In genomic region chr7:123555484-123555883, GRCh38 we compare ENCODE assay signal across 23 cellular contexts. TPM values are rescaled to one million over a fixed set of nuclear protein-coding genes. Genes with fewer than 3 reads are reported as not detected.
DNase-seq lines count a peak whose midpoint lies in the region; ATAC-seq, FAIRE-seq and TF ChIP-seq lines count a peak whose summit lies in the region.
"Had no signal": no experiment of that assay in that cellular context is flagged by ENCODE, and none has a peak within 500 bp of the region (broad histone marks: within the 10 kb centered on the region; RNA-seq: fewer than 3 reads in every experiment).

No MANE protein-coding gene starts in this region.

- H3K4me3 ChIP-seq in right atrium auricular region, result peak overlapping the region in 1 of 2 donors; percentile 17
- H3K4me3 ChIP-seq in heart right ventricle, result peak overlapping the region in 3 of 10 donors; percentile 61 to 92 (median 89)
- H3K4me3 ChIP-seq in HUES64 (ENCODE audit: low read length), result 0 out of 2 replicates have a peak overlapping the region, but pooled peaks have one; percentile 89
- peak overlapping the region; percentile 98; the same call in 1 of the 2 replicates for H3K4me3 ChIP-seq in SK-N-MC
- peak overlapping the region; percentile 81 for H3K4me3 ChIP-seq in neural cell (ENCODE audit: low read length)
- H3K4me3 ChIP-seq in WERI-Rb-1 (ENCODE audit: low read depth, low read length), result no peak overlapping the region
- H3K4me3 ChIP-seq: GM23248 had no signal

- peaks cover 4% of the 10 kb centered on the region; the same call in 1 of the 2 replicates for H3K9me3 Mint-ChIP-seq in WTC11
- H3K9me3 Mint-ChIP-seq: H9 had no signal

- no peaks in the 10 kb centered on the region; the same call in 1 of the 2 replicates for H3K4me1 Mint-ChIP-seq in WTC11
- H3K4me1 Mint-ChIP-seq: H9 had no signal

- H2AFZ ChIP-seq in neural cell (ENCODE audit: low read depth, low read length), result no peak overlapping the region
- H2AFZ ChIP-seq: GM23248 had no signal

- ATAC-seq in heart right ventricle, result no peak
- ATAC-seq in WTC11, result no peak
- ATAC-seq: Panc1 had no signal

- H3K9ac ChIP-seq in HUES64 (ENCODE audit: low read depth, low read length) (no peak overlapping the region), SK-N-MC (ENCODE audit: insufficient read length) (no peak overlapping the region), neural cell (ENCODE audit: low read length) (no peak overlapping the region)
- H3K9ac ChIP-seq: GM23248 had no signal

- no peaks in the 10 kb centered on the region for H3K9me2 ChIP-seq in neural cell (ENCODE audit: insufficient read depth, low read length)

- H3F3A ChIP-seq in neural cell (ENCODE audit: insufficient read depth, low read length, poor library complexity, severe bottlenecking), result no peaks in the 10 kb centered on the region

- H3K9me3 ChIP-seq in right atrium auricular region (no peaks in the 10 kb centered on the region), heart right ventricle (peaks cover 0 to 3% (median 0%) of the 10 kb centered on the region in 11 donors), HUES64 (ENCODE audit: insufficient read depth, low read depth, low read length) (no peaks in the 10 kb centered on the region), SK-N-MC (ENCODE audit: low read depth, low read length) (no peaks in the 10 kb centered on the region), neural cell (ENCODE audit: low read length) (no peaks in the 10 kb centered on the region), WERI-Rb-1 (ENCODE audit: severe bottlenecking) (no peaks in the 10 kb centered on the region)

- DNase-seq in right atrium auricular region (ENCODE audit: low spot score), result no peak
- DNase-seq in heart right ventricle, result no peak
- DNase-seq in SK-N-MC (ENCODE audit: low read depth, low spot score), result no peak
- DNase-seq in WTC11 (ENCODE audit: low spot score), result no peak
- DNase-seq in GM19239 (ENCODE audit: insufficient read length, low spot score), result no peak
- no peak for DNase-seq in WERI-Rb-1
- DNase-seq: GM23248, H9, KG1, MV-4-11, NCI-H1105 treated with DMSO at 0.1 percent for 48 hours, NCI-H1694, NCI-H2081, NCI-H2171, NCI-H345, NCI-H524 treated with DMSO at 0.1 percent for 48 hours, SIG-M5 had no signal

- H3K36me3 Mint-ChIP-seq in WTC11, result peaks cover 18% of the 10 kb centered on the region

- intact Hi-C loops in heart right ventricle (cut with DNase I), result loop anchor here in 3 of 10 donors (5.0 to 10.0 kb wide), 4 partner anchors 149 to 1413 kb away; partner anchors contain the start of genes WASL (in 2 of the 3) and AASS (in 1 of the 3)

- H3K4me1 ChIP-seq in right atrium auricular region (peaks cover 0 to 41% of the 10 kb centered on the region in 2 donors), heart right ventricle (peaks cover 3 to 53% (median 40%) of the 10 kb centered on the region in 9 donors), HUES64 (ENCODE audit: insufficient read depth, low read length) (peaks cover 5% of the 10 kb centered on the region; the same call in 1 of the 2 replicates)

- H3K27me3 ChIP-seq in right atrium auricular region, result no peaks in the 10 kb centered on the region
- H3K27me3 ChIP-seq in heart right ventricle, result no peaks in the 10 kb centered on the region
- no peaks in the 10 kb centered on the region for H3K27me3 ChIP-seq in HUES64 (ENCODE audit: insufficient read depth, low read length)
- H3K27me3 ChIP-seq in neural cell (ENCODE audit: insufficient read depth, low read depth, low read length), result no peaks in the 10 kb centered on the region
- no peaks in the 10 kb centered on the region for H3K27me3 ChIP-seq in WERI-Rb-1 (ENCODE audit: insufficient read depth, low read depth, severe bottlenecking)

- no peak for FAIRE-seq in GM19239 (lab: Jason Lieb, UNC)
- FAIRE-seq: GM12891 had no signal

- H3K4me3 Mint-ChIP-seq in WTC11, result no peak overlapping the region
- H3K4me3 Mint-ChIP-seq: H9 had no signal

- no peak overlapping the region for H3K27ac Mint-ChIP-seq in WTC11
- H3K27ac Mint-ChIP-seq: H9 had no signal

- peak overlapping the region; percentile 90 for H3K4me2 ChIP-seq in neural cell (ENCODE audit: low read length)

- no peaks in the 10 kb centered on the region for H4K20me1 ChIP-seq in neural cell (ENCODE audit: insufficient read depth)

- TF ChIP-seq CTCF in right atrium auricular region (IDR thresholded peaks at IDR 0.05) (no peak), heart right ventricle (IDR thresholded peaks at IDR 0.05) (no peak), neural cell (IDR thresholded peaks at IDR 0.05; ENCODE audit: poor library complexity, severe bottlenecking) (no peak), WTC11 (IDR thresholded peaks at IDR 0.05) (no peak), WERI-Rb-1 (IDR thresholded peaks at IDR 0.05; ENCODE audit: low read depth, low read length) (no peak)

- CTCF ChIA-PET in WTC11 (lab: Charles Lee), result no interaction called here

- no peaks in the 10 kb centered on the region for H3K27me3 Mint-ChIP-seq in WTC11 (ENCODE audit: low read depth)

- TF ChIP-seq RAD21 in neural cell (conservative IDR thresholded peaks at IDR 0.05), result no peak

- H3K36me3 ChIP-seq in right atrium auricular region (no peaks in the 10 kb centered on the region), heart right ventricle (peaks cover 0 to 42% (median 4%) of the 10 kb centered on the region in 9 donors), HUES64 (ENCODE audit: insufficient read depth, low read length) (peaks cover 24% of the 10 kb centered on the region), SK-N-MC (ENCODE audit: insufficient read depth, low read length) (peaks cover 49% of the 10 kb centered on the region), neural cell (ENCODE audit: insufficient read depth, low read length) (peaks cover 11% of the 10 kb centered on the region), WERI-Rb-1 (peaks cover 42% of the 10 kb centered on the region)

- POLR2A ChIA-PET in WTC11 (lab: Charles Lee), result no interaction called here

- H3K79me2 ChIP-seq in neural cell (replicated peaks; ENCODE audit: insufficient read depth, low read length), result peaks cover 46% of the 10 kb centered on the region

- H3K27ac ChIP-seq in right atrium auricular region (peak overlapping the region; percentile 19 to 92), heart right ventricle (no peak overlapping the region), HUES64 (ENCODE audit: low read depth, low read length) (no peak overlapping the region), SK-N-MC (no peak overlapping the region), neural cell (ENCODE audit: low read length) (no peak overlapping the region), WERI-Rb-1 (no peak overlapping the region)
- H3K27ac ChIP-seq: GM23248 had no signal

- TF ChIP-seq EP300 in neural cell (conservative IDR thresholded peaks at IDR 0.05; ENCODE audit: poor library complexity, severe bottlenecking), result no peak

TF ChIP-seq in neural cell, 6 proteins besides CTCF, POLR2A, EP300 and RAD21:
- TF ChIP-seq MXI1 (conservative IDR thresholded peaks at IDR 0.05; ENCODE audit: poor library complexity, severe bottlenecking) (no peak), TAF1 (IDR thresholded peaks at IDR 0.05; ENCODE audit: low read depth) (no peak), POLR2AphosphoS5 (IDR thresholded peaks at IDR 0.05) (no peak), SMC3 (conservative IDR thresholded peaks at IDR 0.05; ENCODE audit: poor library complexity) (no peak)

TF ChIP-seq in WTC11, 78 proteins besides CTCF, POLR2A, EP300 and RAD21 (continues in another document):
- no peak for TF ChIP-seq ETV6 (CRISPR knock-in tag; IDR thresholded peaks at IDR 0.05)
- TF ChIP-seq USF1 (CRISPR knock-in tag; IDR thresholded peaks at IDR 0.05), result no peak
- no peak for TF ChIP-seq ZNF138 (CRISPR knock-in tag; conservative IDR thresholded peaks at IDR 0.05)
- no peak for TF ChIP-seq IRF2 (CRISPR knock-in tag; IDR thresholded peaks at IDR 0.05; ENCODE audit: borderline replicate concordance, low read depth)
- TF ChIP-seq CREB1 (CRISPR knock-in tag; IDR thresholded peaks at IDR 0.05), result no peak
- TF ChIP-seq MAX (CRISPR knock-in tag; IDR thresholded peaks at IDR 0.05), result no peak
- no peak for TF ChIP-seq NR3C1 (CRISPR knock-in tag; conservative IDR thresholded peaks at IDR 0.05; ENCODE audit: low read depth)

RNA-seq across cellular contexts. Expression of gene NDUFA5, which starts 2.1 kb away (rescaled TPM):
- total RNA-seq in right atrium auricular region (100 to 1,000 TPM; 110 to 227 TPM), heart right ventricle (100 to 1,000 TPM; 185 to 358 (median 281) TPM), WTC11 (2021) (69.1 to 77.0 TPM (median 72.9 TPM) in 3 replicates)
- polyA plus RNA-seq in heart right ventricle (100 to 1,000 TPM; 123 to 491 TPM), neural cell (301 and 406 TPM in 2 replicates)
- 58.0 TPM for polyA plus RNA-seq in HUES64 (2013, experiment 1 of 2)
- polyA plus RNA-seq in HUES64 (2013, experiment 2 of 2), result 62.1 TPM
- polyA minus RNA-seq in neural cell, result 185 and 205 TPM in 2 replicates

RNA-seq across cellular contexts. Expression of gene IQUB, which starts 21.1 kb away (rescaled TPM):
- under 1 TPM; 0.51 to 0.85 TPM for total RNA-seq in right atrium auricular region
- under 1 TPM; 0.17 to 0.83 (median 0.53) TPM for total RNA-seq in heart right ventricle
- polyA plus RNA-seq in heart right ventricle, result under 1 TPM; 0.13 to 0.15 TPM
- polyA plus RNA-seq in HUES64 (2013, experiment 1 of 2), result 0.40 TPM
- 0.32 TPM for polyA plus RNA-seq in HUES64 (2013, experiment 2 of 2)
- polyA plus RNA-seq in neural cell, result 0.41 and 0.58 TPM in 2 replicates
- 2.2 and 3.2 TPM in 2 replicates for polyA minus RNA-seq in neural cell
- total RNA-seq in WTC11 (2021), result 0.62 to 0.77 TPM (median 0.71 TPM) in 3 replicates
- total RNA-seq: GM23248 had no signal

RNA-seq across cellular contexts. Expression of gene ASB15, which starts 46.1 kb away (rescaled TPM):
- total RNA-seq in right atrium auricular region (10 to 100 TPM; 18.6 to 53.9 TPM), heart right ventricle (10 to 100 TPM; 24.8 to 80.6 (median 55.8) TPM), WTC11 (2021) (not detected in 3 replicates)
- polyA plus RNA-seq in heart right ventricle (10 to 100 TPM in 1 of 2 donors, under 1 TPM in 1; 0.99 to 20.3 TPM), neural cell (not detected in 2 replicates)
- not detected for polyA plus RNA-seq in HUES64 (2013, experiment 1 of 2)
- not detected for polyA plus RNA-seq in HUES64 (2013, experiment 2 of 2)
- not detected in 2 replicates for polyA minus RNA-seq in neural cell
- total RNA-seq: A172, GM23248, H9 had no signal
- polyA plus RNA-seq: AG04450, GM23248 had no signal

Comparison
In these comparisons a context has a peak if more than half of its experiments do, and no peak if none do; other contexts are left out.
1. H3K27ac ChIP-seq: peak in right atrium auricular region (2 of 2); none in heart right ventricle (0 of 10), HUES64 (single experiment), SK-N-MC (single experiment), neural cell (single experiment) and WERI-Rb-1 (single experiment).
2. RNA of gene ASB15, which starts 46.1 kb away (total RNA-seq): 24.8 to 80.6 TPM in heart right ventricle and 18.6 to 53.9 TPM in right atrium auricular region; not detected in WTC11; every median in the first group is over 10 times any median in the second.